ENCODE assay signal across 8 cellular contexts in genomic region chr10:71769279-71769823, GRCh38. TPM values are rescaled to one million over a fixed set of nuclear protein-coding genes. Genes with fewer than 3 reads are reported as not detected.
DNase-seq lines count a peak whose midpoint lies in the region; ATAC-seq and TF ChIP-seq lines count a peak whose summit lies in the region.

No MANE protein-coding gene starts in this region.

- H3K4me2 ChIP-seq in OCI-LY3 (ENCODE audit: low read length) = peak overlapping the region; percentile 53

- H3K4me1 ChIP-seq in CD8-positive, alpha-beta memory T cell (ENCODE audit: insufficient read depth, low read length) = peaks cover 84% of the 10 kb centered on the region
- peaks cover 25% of the 10 kb centered on the region for H3K4me1 ChIP-seq in OCI-LY3 (ENCODE audit: low read length)
- peaks cover 79 to 99% (median 83%) of the 10 kb centered on the region in 3 donors for H3K4me1 ChIP-seq in esophagus squamous epithelium

- peak in 2 of 5 donors; percentile 50 to 65 for DNase-seq in CD8-positive, alpha-beta memory T cell
- no peak for DNase-seq in esophagus squamous epithelium (lab: John Stamatoyannopoulos, UW)
- DNase-seq in WERI-Rb-1 = no peak
- DNase-seq in NCI-H510A treated with DMSO at 0.1 percent for 48 hours (lab: John Stamatoyannopoulos, UW) = no peak
- DNase-seq in hippocampal formation (lab: John Stamatoyannopoulos, UW) = no peak

- peak overlapping the region; percentile 94 for H3K4me3 ChIP-seq in CD8-positive, alpha-beta memory T cell (ENCODE audit: low read length)
- H3K4me3 ChIP-seq in OCI-LY3 (ENCODE audit: low read length) = peak overlapping the region; percentile 47
- H3K4me3 ChIP-seq in esophagus squamous epithelium = peak overlapping the region in 3 of 4 donors; percentile 27 to 75 (median 68)
- H3K4me3 ChIP-seq in WERI-Rb-1 (ENCODE audit: low read depth, low read length) = no peak overlapping the region

- H3K9me3 Mint-ChIP-seq in CD8-positive, alpha-beta memory T cell = peaks cover 0 to 2% (median 0%) of the 10 kb centered on the region in 5 donors
- H3K9me3 Mint-ChIP-seq in stimulated activated naive CD8-positive, alpha-beta T cell treated with anti-CD3 and anti-CD28 coated beads, Interleukin-15, Interleukin-2, amounts not matched to agents 100 ng/mL and 50 ng/mL, for 24 hours = no peaks in the 10 kb centered on the region

- no peaks in the 10 kb centered on the region for H3K79me2 ChIP-seq in OCI-LY3 (ENCODE audit: low read length)

- ATAC-seq in GM21447 (IDR thresholded peaks at IDR 0.05; ENCODE audit: unreplicated experiment) = peak; percentile 14

- no peaks in the 10 kb centered on the region for H3K27me3 ChIP-seq in CD8-positive, alpha-beta memory T cell (ENCODE audit: insufficient read depth, low read length, poor library complexity, severe bottlenecking)
- H3K27me3 ChIP-seq in OCI-LY3 (ENCODE audit: low read depth, low read length) = peaks cover 3% of the 10 kb centered on the region; the same call in 1 of the 2 replicates
- H3K27me3 ChIP-seq in esophagus squamous epithelium = no peaks in the 10 kb centered on the region
- H3K27me3 ChIP-seq in WERI-Rb-1 (ENCODE audit: insufficient read depth, low read depth, severe bottlenecking) = no peaks in the 10 kb centered on the region

- H3K27me3 Mint-ChIP-seq in CD8-positive, alpha-beta memory T cell = no peaks in the 10 kb centered on the region
- no peaks in the 10 kb centered on the region for H3K27me3 Mint-ChIP-seq in stimulated activated naive CD8-positive, alpha-beta T cell treated with anti-CD3 and anti-CD28 coated beads, Interleukin-15, Interleukin-2, amounts not matched to agents 100 ng/mL and 50 ng/mL, for 24 hours

- peak overlapping the region; percentile 92 to 100 (median 97) for H3K27ac Mint-ChIP-seq in CD8-positive, alpha-beta memory T cell
- H3K27ac Mint-ChIP-seq in stimulated activated naive CD8-positive, alpha-beta T cell treated with anti-CD3 and anti-CD28 coated beads, Interleukin-15, Interleukin-2, amounts not matched to agents 100 ng/mL and 50 ng/mL, for 24 hours = peak overlapping the region; percentile 99

- CTCF ChIA-PET in CD8-positive, alpha-beta memory T cell (lab: Charles Lee) = interaction anchor here (0.5 to 3.1 kb wide), 15 partner anchors 13 to 75 kb away, joined by 3 to 22 read pairs (median 5); no protein-coding TSS in a partner anchor

- H3K36me3 Mint-ChIP-seq in CD8-positive, alpha-beta memory T cell = peaks cover 0 to 68% (median 8%) of the 10 kb centered on the region in 3 donors
- H3K36me3 Mint-ChIP-seq in stimulated activated naive CD8-positive, alpha-beta T cell treated with anti-CD3 and anti-CD28 coated beads, Interleukin-15, Interleukin-2, amounts not matched to agents 100 ng/mL and 50 ng/mL, for 24 hours (ENCODE audit: low read depth) = peaks cover 55% of the 10 kb centered on the region

- WGBS in esophagus squamous epithelium, 2 donors = 22 to 26% methylated on average over 5 of the region's 5 CpGs

- H4K20me1 ChIP-seq in OCI-LY3 (ENCODE audit: insufficient read depth, low read length) = no peaks in the 10 kb centered on the region

- POLR2A ChIA-PET in CD8-positive, alpha-beta memory T cell (lab: Charles Lee) = interaction anchor here (0.9 to 3.9 kb wide), 6 partner anchors 12 to 75 kb away, joined by 3 to 26 read pairs (median 6); no protein-coding TSS in a partner anchor

- peak overlapping the region; percentile 42 for H3K9ac ChIP-seq in OCI-LY3 (ENCODE audit: low read length)

- peak in 1 of 4 donors; percentile 15 for TF ChIP-seq POLR2A in esophagus squamous epithelium (IDR thresholded peaks at IDR 0.05)

- H3K4me1 Mint-ChIP-seq in CD8-positive, alpha-beta memory T cell = peaks cover 80 to 89% (median 88%) of the 10 kb centered on the region in 3 donors
- H3K4me1 Mint-ChIP-seq in stimulated activated naive CD8-positive, alpha-beta T cell treated with anti-CD3 and anti-CD28 coated beads, Interleukin-15, Interleukin-2, amounts not matched to agents 100 ng/mL and 50 ng/mL, for 24 hours (ENCODE audit: low read depth) = peaks cover 86% of the 10 kb centered on the region

- peak overlapping the region; percentile 68; the same call in 1 of the 2 replicates for H2AFZ ChIP-seq in OCI-LY3 (ENCODE audit: low read depth, low read length)

- H3K27ac ChIP-seq in CD8-positive, alpha-beta memory T cell (ENCODE audit: low read depth, low read length) = peak overlapping the region; percentile 52
- H3K27ac ChIP-seq in OCI-LY3 (ENCODE audit: low read length) = peak overlapping the region; percentile 74
- peak overlapping the region; percentile 91 to 99 (median 95) for H3K27ac ChIP-seq in esophagus squamous epithelium
- H3K27ac ChIP-seq in WERI-Rb-1 = no peak overlapping the region

- peaks cover 14% of the 10 kb centered on the region for H3K36me3 ChIP-seq in CD8-positive, alpha-beta memory T cell (ENCODE audit: insufficient read depth, low read length)
- H3K36me3 ChIP-seq in OCI-LY3 (replicated peaks; ENCODE audit: low read depth, low read length) (no peaks in the 10 kb centered on the region), esophagus squamous epithelium (peaks cover 0 to 14% (median 0%) of the 10 kb centered on the region in 3 donors), WERI-Rb-1 (no peaks in the 10 kb centered on the region)

- TF ChIP-seq CTCF in OCI-LY3 (IDR thresholded peaks at IDR 0.05; ENCODE audit: low read depth, low read length) (no peak), esophagus squamous epithelium (IDR thresholded peaks at IDR 0.05) (no peak), WERI-Rb-1 (IDR thresholded peaks at IDR 0.05; ENCODE audit: low read depth, low read length) (no peak)

- intact Hi-C loops in esophagus squamous epithelium (cut with DNase I) = no loop called here

- H3K9me3 ChIP-seq in CD8-positive, alpha-beta memory T cell (ENCODE audit: low read length) = no peaks in the 10 kb centered on the region
- H3K9me3 ChIP-seq in OCI-LY3 (ENCODE audit: insufficient read depth, low read length) (no peaks in the 10 kb centered on the region), esophagus squamous epithelium (no peaks in the 10 kb centered on the region), WERI-Rb-1 (ENCODE audit: severe bottlenecking) (no peaks in the 10 kb centered on the region)

- H3K4me3 Mint-ChIP-seq in CD8-positive, alpha-beta memory T cell = peak overlapping the region; percentile 79 to 95 (median 92)
- H3K4me3 Mint-ChIP-seq in stimulated activated naive CD8-positive, alpha-beta T cell treated with anti-CD3 and anti-CD28 coated beads, Interleukin-15, Interleukin-2, amounts not matched to agents 100 ng/mL and 50 ng/mL, for 24 hours = peak overlapping the region; percentile 83

RNA-seq across cellular contexts. Expression of gene VSIR, which starts 4.0 kb away (rescaled TPM):
- total RNA-seq in CD8-positive, alpha-beta memory T cell = 10 to 100 TPM; 59.6 to 61.4 TPM
- polyA plus RNA-seq in CD8-positive, alpha-beta memory T cell = 349 TPM
- total RNA-seq in esophagus squamous epithelium = 10 to 100 TPM; 34.1 to 51.7 (median 44.8) TPM

RNA-seq across cellular contexts. Expression of gene C10orf105, which starts 49.8 kb away (rescaled TPM):
- under 1 TPM; 0.04 to 0.11 TPM for total RNA-seq in CD8-positive, alpha-beta memory T cell
- polyA plus RNA-seq in CD8-positive, alpha-beta memory T cell = 0.23 TPM
- under 1 TPM in 2 of 4 donors, not detected in 2; under 0.01 to 0.15 TPM for total RNA-seq in esophagus squamous epithelium
